ENCODE assay signal across 1 cellular context in the genomic region with DNA sequence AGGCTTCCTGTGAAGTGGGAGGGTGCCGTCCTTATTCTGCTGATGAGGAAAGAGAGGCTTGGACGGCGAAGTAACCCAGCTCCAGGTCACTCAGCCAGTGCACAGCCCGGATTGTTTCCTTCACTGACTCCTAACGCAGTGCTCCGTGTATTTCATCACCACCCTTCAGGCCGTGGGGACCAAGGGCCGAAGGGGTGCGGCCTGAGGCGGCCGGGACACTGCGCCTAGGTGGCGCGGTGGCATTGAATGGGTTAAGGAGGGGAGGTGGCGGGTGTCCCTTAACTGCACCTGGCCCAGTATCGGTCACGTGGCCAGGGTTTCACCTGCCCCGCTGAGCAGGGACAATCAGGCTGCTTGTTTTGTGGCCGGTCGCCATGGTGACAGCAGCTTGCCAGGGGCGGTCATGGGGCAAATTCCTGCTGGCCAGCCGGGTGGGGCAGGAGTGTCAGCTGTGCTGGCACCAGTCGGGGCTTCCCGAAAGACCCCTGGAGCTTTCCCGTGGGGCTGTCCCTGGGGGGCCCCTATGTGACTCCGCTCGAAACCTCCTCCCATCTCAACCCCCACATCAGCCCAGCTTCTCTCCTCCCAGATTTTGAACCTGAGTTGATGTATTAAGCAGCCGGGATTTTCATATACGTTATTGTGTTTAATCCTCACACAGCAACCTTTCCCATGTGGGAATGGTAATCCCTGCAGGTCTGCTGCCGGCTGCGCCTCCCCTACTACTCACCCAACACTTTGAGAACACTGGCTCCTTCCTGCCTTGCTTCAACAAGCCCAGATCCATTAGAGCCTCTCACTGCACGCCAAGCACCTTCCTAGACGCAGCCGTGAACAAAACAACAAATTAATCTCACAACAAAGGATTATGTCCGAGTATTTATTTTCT.
A peak's percentile ranks its signal among the peaks of the same experiment; 100 is the strongest.
TF ChIP-seq lines count a peak whose summit lies in the region.

No MANE protein-coding gene starts in this region.

TF ChIP-seq in HepG2, 621 proteins besides CTCF, POLR2A, EP300 and RAD21 (continues in another document):
- peak; percentile 73; the same call in 1 of the 2 replicates for TF ChIP-seq FOXJ3 (CRISPR knock-in tag; IDR thresholded peaks at IDR 0.05; ENCODE audit: borderline replicate concordance)
- TF ChIP-seq NR2F6 (IDR thresholded peaks at IDR 0.05): peak; percentile 77
- TF ChIP-seq NR2F6 (CRISPR knock-in tag; IDR thresholded peaks at IDR 0.05): peak; percentile 85; the same call in 1 of the 2 replicates
- peak; percentile 17; the same call in 1 of the 2 replicates for TF ChIP-seq SOX5 (CRISPR knock-in tag; IDR thresholded peaks at IDR 0.05; ENCODE audit: borderline replicate concordance)
- 0 out of 2 replicates have a peak, but pooled peaks have one; percentile 20 for TF ChIP-seq RARA (CRISPR knock-in tag; IDR thresholded peaks at IDR 0.05)
- 0 out of 2 replicates have a peak, but pooled peaks have one; percentile 14 for TF ChIP-seq ZKSCAN5 (CRISPR knock-in tag; IDR thresholded peaks at IDR 0.05)
- TF ChIP-seq, protein P1, sequence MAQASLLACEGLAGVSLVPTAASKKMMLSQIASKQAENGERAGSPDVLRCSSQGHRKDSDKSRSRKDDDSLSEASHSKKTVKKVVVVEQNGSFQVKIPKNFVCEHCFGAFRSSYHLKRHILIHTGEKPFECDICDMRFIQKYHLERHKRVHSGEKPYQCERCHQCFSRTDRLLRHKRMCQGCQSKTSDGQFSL (CRISPR knock-in tag; IDR thresholded peaks at IDR 0.05): no peak
- peak; percentile 89 for TF ChIP-seq USF2 (IDR thresholded peaks at IDR 0.05; ENCODE audit: low read depth, low read length)
- TF ChIP-seq USF2 (CRISPR knock-in tag; IDR thresholded peaks at IDR 0.05; ENCODE audit: borderline replicate concordance): peak; percentile 91; the same call in 1 of the 2 replicates
- TF ChIP-seq ZMYM2 (CRISPR knock-in tag; IDR thresholded peaks at IDR 0.05): no peak
- TF ChIP-seq RAD51 (IDR thresholded peaks at IDR 0.05; ENCODE audit: borderline replicate concordance): peak; percentile 92
- TF ChIP-seq ZFP36L2 (CRISPR knock-in tag; IDR thresholded peaks at IDR 0.05): no peak
- peak; percentile 65; the same call in 1 of the 2 replicates for TF ChIP-seq ZNF350 (CRISPR knock-in tag; IDR thresholded peaks at IDR 0.05; ENCODE audit: borderline replicate concordance, low read depth)
- TF ChIP-seq THAP11 (CRISPR knock-in tag; IDR thresholded peaks at IDR 0.05): 0 out of 2 replicates have a peak, but pooled peaks have one; percentile 18
- peak; percentile 69 for TF ChIP-seq BHLHE40 (IDR thresholded peaks at IDR 0.05; ENCODE audit: low read length)
- TF ChIP-seq HNF4G (IDR thresholded peaks at IDR 0.05; ENCODE audit: borderline replicate concordance, low read depth, low read length): peak; percentile 50; the same call in 1 of the 2 replicates
- no peak for TF ChIP-seq HNF4G (CRISPR knock-in tag; IDR thresholded peaks at IDR 0.05; ENCODE audit: borderline replicate concordance, low read depth)
- no peak for TF ChIP-seq SIX4 (CRISPR knock-in tag; IDR thresholded peaks at IDR 0.05)
- no peak for TF ChIP-seq ZNF557 (CRISPR knock-in tag; IDR thresholded peaks at IDR 0.05)
- TF ChIP-seq ZSCAN22 (CRISPR knock-in tag; IDR thresholded peaks at IDR 0.05): no peak
- TF ChIP-seq, protein P2, sequence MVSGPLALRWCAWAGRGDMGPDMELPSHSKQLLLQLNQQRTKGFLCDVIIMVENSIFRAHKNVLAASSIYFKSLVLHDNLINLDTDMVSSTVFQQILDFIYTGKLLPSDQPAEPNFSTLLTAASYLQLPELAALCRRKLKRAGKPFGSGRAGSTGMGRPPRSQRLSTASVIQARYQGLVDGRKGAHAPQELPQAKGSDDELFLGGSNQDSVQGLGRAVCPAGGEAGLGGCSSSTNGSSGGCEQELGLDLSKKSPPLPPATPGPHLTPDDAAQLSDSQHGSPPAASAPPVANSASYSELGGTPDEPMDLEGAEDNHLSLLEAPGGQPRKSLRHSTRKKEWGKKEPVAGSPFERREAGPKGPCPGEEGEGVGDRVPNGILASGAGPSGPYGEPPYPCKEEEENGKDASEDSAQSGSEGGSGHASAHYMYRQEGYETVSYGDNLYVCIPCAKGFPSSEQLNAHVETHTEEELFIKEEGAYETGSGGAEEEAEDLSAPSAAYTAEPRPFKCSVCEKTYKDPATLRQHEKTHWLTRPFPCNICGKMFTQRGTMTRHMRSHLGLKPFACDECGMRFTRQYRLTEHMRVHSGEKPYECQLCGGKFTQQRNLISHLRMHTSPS (CRISPR knock-in tag; IDR thresholded peaks at IDR 0.05; ENCODE audit: low read depth): peak; percentile 50; the same call in 1 of the 2 replicates
- TF ChIP-seq, protein P3, sequence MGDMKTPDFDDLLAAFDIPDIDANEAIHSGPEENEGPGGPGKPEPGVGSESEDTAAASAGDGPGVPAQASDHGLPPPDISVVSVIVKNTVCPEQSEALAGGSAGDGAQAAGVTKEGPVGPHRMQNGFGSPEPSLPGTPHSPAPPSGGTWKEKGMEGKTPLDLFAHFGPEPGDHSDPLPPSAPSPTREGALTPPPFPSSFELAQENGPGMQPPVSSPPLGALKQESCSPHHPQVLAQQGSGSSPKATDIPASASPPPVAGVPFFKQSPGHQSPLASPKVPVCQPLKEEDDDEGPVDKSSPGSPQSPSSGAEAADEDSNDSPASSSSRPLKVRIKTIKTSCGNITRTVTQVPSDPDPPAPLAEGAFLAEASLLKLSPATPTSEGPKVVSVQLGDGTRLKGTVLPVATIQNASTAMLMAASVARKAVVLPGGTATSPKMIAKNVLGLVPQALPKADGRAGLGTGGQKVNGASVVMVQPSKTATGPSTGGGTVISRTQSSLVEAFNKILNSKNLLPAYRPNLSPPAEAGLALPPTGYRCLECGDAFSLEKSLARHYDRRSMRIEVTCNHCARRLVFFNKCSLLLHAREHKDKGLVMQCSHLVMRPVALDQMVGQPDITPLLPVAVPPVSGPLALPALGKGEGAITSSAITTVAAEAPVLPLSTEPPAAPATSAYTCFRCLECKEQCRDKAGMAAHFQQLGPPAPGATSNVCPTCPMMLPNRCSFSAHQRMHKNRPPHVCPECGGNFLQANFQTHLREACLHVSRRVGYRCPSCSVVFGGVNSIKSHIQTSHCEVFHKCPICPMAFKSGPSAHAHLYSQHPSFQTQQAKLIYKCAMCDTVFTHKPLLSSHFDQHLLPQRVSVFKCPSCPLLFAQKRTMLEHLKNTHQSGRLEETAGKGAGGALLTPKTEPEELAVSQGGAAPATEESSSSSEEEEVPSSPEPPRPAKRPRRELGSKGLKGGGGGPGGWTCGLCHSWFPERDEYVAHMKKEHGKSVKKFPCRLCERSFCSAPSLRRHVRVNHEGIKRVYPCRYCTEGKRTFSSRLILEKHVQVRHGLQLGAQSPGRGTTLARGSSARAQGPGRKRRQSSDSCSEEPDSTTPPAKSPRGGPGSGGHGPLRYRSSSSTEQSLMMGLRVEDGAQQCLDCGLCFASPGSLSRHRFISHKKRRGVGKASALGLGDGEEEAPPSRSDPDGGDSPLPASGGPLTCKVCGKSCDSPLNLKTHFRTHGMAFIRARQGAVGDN (CRISPR knock-in tag; IDR thresholded peaks at IDR 0.05): peak; percentile 74
- peak; percentile 84 for TF ChIP-seq ZMYM3 (CRISPR knock-in tag; IDR thresholded peaks at IDR 0.05)
- peak; percentile 71; the same call in 1 of the 3 replicates for TF ChIP-seq MXI1 (IDR thresholded peaks at IDR 0.05; ENCODE audit: borderline replicate concordance, low read depth, low read length)
- peak; percentile 46; the same call in 1 of the 2 replicates for TF ChIP-seq KDM5A (IDR thresholded peaks at IDR 0.05; ENCODE audit: borderline replicate concordance, low read length)
- TF ChIP-seq ZBTB7B (CRISPR knock-in tag; IDR thresholded peaks at IDR 0.05): peak; percentile 53
- TF ChIP-seq, protein P4, sequence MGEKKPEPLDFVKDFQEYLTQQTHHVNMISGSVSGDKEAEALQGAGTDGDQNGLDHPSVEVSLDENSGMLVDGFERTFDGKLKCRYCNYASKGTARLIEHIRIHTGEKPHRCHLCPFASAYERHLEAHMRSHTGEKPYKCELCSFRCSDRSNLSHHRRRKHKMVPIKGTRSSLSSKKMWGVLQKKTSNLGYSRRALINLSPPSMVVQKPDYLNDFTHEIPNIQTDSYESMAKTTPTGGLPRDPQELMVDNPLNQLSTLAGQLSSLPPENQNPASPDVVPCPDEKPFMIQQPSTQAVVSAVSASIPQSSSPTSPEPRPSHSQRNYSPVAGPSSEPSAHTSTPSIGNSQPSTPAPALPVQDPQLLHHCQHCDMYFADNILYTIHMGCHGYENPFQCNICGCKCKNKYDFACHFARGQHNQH (CRISPR knock-in tag; IDR thresholded peaks at IDR 0.05): no peak
- peak; percentile 63 for TF ChIP-seq NR2C2 (CRISPR knock-in tag; IDR thresholded peaks at IDR 0.05; ENCODE audit: borderline replicate concordance)
- TF ChIP-seq ZFP37 (CRISPR knock-in tag; IDR thresholded peaks at IDR 0.05; ENCODE audit: borderline replicate concordance): no peak
- peak; percentile 7; the same call in 1 of the 2 replicates for TF ChIP-seq RXRB (CRISPR knock-in tag; IDR thresholded peaks at IDR 0.05; ENCODE audit: borderline replicate concordance)
- peak; percentile 97 for TF ChIP-seq ZNF652 (CRISPR knock-in tag; IDR thresholded peaks at IDR 0.05; ENCODE audit: borderline replicate concordance, low read depth)
- peak; percentile 41; the same call in 1 of the 2 replicates for TF ChIP-seq ZFX (CRISPR knock-in tag; IDR thresholded peaks at IDR 0.05; ENCODE audit: low read depth)
- TF ChIP-seq GATAD1 (CRISPR knock-in tag; IDR thresholded peaks at IDR 0.05): peak; percentile 50; the same call in 1 of the 2 replicates
- TF ChIP-seq ZNF331 (CRISPR knock-in tag; IDR thresholded peaks at IDR 0.05): no peak
- 0 out of 2 replicates have a peak, but pooled peaks have one; percentile 32 for TF ChIP-seq GMEB1 (CRISPR knock-in tag; IDR thresholded peaks at IDR 0.05; ENCODE audit: borderline replicate concordance)
- peak; percentile 50; the same call in 1 of the 2 replicates for TF ChIP-seq ZNF292 (CRISPR knock-in tag; IDR thresholded peaks at IDR 0.05; ENCODE audit: borderline replicate concordance, low read depth)
- TF ChIP-seq RFX1 (IDR thresholded peaks at IDR 0.05): peak; percentile 89
- TF ChIP-seq SP4 (CRISPR knock-in tag; IDR thresholded peaks at IDR 0.05): peak; percentile 48; the same call in 1 of the 2 replicates
- TF ChIP-seq PHF21A (CRISPR knock-in tag; IDR thresholded peaks at IDR 0.05): peak; percentile 41; the same call in 1 of the 2 replicates
- peak; percentile 64; the same call in 1 of the 2 replicates for TF ChIP-seq SIN3A (IDR thresholded peaks at IDR 0.05; ENCODE audit: borderline replicate concordance, low read depth, low read length)
- TF ChIP-seq CEBPG (CRISPR knock-in tag; IDR thresholded peaks at IDR 0.05): peak; percentile 54
- TF ChIP-seq TEAD3 (CRISPR knock-in tag; optimal IDR thresholded peaks at IDR 0.05; ENCODE audit: borderline replicate concordance): peak; percentile 64
- TF ChIP-seq HDAC1 (CRISPR knock-in tag; IDR thresholded peaks at IDR 0.05): peak; percentile 60
- peak; percentile 41; the same call in 1 of the 2 replicates for TF ChIP-seq GFI1 (CRISPR knock-in tag; IDR thresholded peaks at IDR 0.05; ENCODE audit: borderline replicate concordance)
- peak; percentile 87 for TF ChIP-seq RFX3 (CRISPR knock-in tag; IDR thresholded peaks at IDR 0.05)
- TF ChIP-seq RXRA (CRISPR knock-in tag; IDR thresholded peaks at IDR 0.05): peak; percentile 60; the same call in 1 of the 2 replicates
- no peak for TF ChIP-seq ZFP90 (CRISPR knock-in tag; IDR thresholded peaks at IDR 0.05; ENCODE audit: borderline replicate concordance)
- TF ChIP-seq ZEB1 (IDR thresholded peaks at IDR 0.05; ENCODE audit: insufficient replicate concordance, low read depth): peak; percentile 95
- 0 out of 2 replicates have a peak, but pooled peaks have one; percentile 34 for TF ChIP-seq CHD4 (IDR thresholded peaks at IDR 0.05; ENCODE audit: borderline replicate concordance, low read length)
- TF ChIP-seq, protein P5, sequence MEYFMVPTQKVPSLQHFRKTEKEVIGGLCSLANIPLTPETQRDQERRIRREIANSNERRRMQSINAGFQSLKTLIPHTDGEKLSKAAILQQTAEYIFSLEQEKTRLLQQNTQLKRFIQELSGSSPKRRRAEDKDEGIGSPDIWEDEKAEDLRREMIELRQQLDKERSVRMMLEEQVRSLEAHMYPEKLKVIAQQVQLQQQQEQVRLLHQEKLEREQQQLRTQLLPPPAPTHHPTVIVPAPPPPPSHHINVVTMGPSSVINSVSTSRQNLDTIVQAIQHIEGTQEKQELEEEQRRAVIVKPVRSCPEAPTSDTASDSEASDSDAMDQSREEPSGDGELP (IDR thresholded peaks at IDR 0.05; ENCODE audit: borderline replicate concordance, low read depth): peak; percentile 94
- TF ChIP-seq HNF4A (CRISPR knock-in tag; IDR thresholded peaks at IDR 0.05): peak; percentile 22; the same call in 1 of the 2 replicates
- peak; percentile 18; the same call in 1 of the 2 replicates for TF ChIP-seq HDAC2 (CRISPR knock-in tag; IDR thresholded peaks at IDR 0.05)
